Comparison of ENCODE assay signal across 33 cellular contexts in the genomic region with DNA sequence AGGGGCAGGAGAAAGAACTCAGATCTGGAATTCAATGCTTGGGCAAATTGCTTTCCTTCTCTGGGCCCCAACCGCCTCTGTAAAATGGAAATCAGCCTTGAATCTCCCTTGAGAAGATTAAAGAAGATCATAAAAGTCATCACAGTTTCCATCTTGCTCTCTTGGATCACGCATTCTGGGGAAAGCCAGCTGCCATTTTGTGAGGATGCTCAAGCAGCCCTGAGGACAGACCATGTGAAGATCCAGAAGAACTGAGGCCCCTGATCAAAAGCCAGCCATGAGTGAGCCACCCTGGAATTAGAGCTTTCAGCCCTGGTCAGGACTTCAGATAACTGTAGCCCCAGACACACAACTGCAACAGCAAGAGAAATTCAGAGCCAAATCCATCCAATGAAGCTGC.
"Had no signal": no experiment of that assay in that cellular context is flagged by ENCODE, and none has a peak within 500 bp of the region (broad histone marks: within the 10 kb centered on the region; RNA-seq: fewer than 3 reads in every experiment).

No MANE protein-coding gene starts in this region.

- H3K36me3 ChIP-seq: brain microvascular endothelial cell, MG63, Peyer's patch, SJSA1 had no signal

- H3K27me3 ChIP-seq: MG63, Peyer's patch had no signal

- H3K9me3 Mint-ChIP-seq: activated B cell treated with CpG ODN at 0.5 μM for 24 hours; activated naive CD8-positive, alpha-beta T cell treated with anti-CD3 and anti-CD28 coated beads, Interleukin-2, amount 50 U/mL, for 24 hours had no signal

- ATAC-seq: activated naive CD8-positive, alpha-beta T cell treated with anti-CD3 and anti-CD28 coated beads, Interleukin-2, amount 50 U/mL, for 24 hours; PC-3 had no signal

- DNase-seq: activated B cell treated with CpG ODN at 0.5 μM for 24 hours; activated CD4-positive, alpha-beta memory T cell treated with anti-CD3 and anti-CD28 coated beads for 36 hours; activated CD4-positive, alpha-beta T cell treated with anti-CD3 and anti-CD28 coated beads for 4 hours; activated CD4-positive, alpha-beta T cell treated with anti-CD3 and anti-CD28 coated beads, Interleukin-2, amount 50 U/mL, for 1 hour; activated CD4-positive, CD25-positive, alpha-beta regulatory T cell treated with anti-CD3 and anti-CD28 coated beads, Interleukin-2, amount 50 U/mL, for 72 hours; activated CD8-positive, alpha-beta memory T cell treated with anti-CD3 and anti-CD28 coated beads, Interleukin-2, amount 50 U/mL, for 4 hours; activated effector memory CD4-positive, alpha-beta T cell treated with Interleukin-2 at 50 U/mL for 16 hours; activated naive CD4-positive, alpha-beta T cell treated with anti-CD3 and anti-CD28 coated beads, Interleukin-2, amount 10 ng/mL, durations not matched to agents 7 days and 5 days; activated naive CD8-positive, alpha-beta T cell treated with anti-CD3 and anti-CD28 coated beads, Interleukin-2, amount 50 U/mL, for 24 hours; activated T-cell treated with anti-CD3 and anti-CD28 coated beads, Interleukin-2, amount 50 U/mL, for 48 hours; anterior cingulate cortex; brain microvascular endothelial cell; Kasumi-1; KG1; MG63; NCI-H1048; NCI-H1105 treated with DMSO at 0.1 percent for 48 hours; NCI-H1436; NCI-H1694 treated with DMSO at 0.1 percent for 48 hours; NCI-H2029; NCI-H345; NCI-H524 treated with DMSO at 0.1 percent for 48 hours; PC-3; Peyer's patch; RPMI8226; SHP77 treated with DMSO at 0.1 percent for 48 hours; SW 1271; T-helper 1 cell; T-helper 2 cell; T-helper 9 cell had no signal

- H3K9me3 ChIP-seq: SJSA1 had no signal

- H3K27ac ChIP-seq: brain microvascular endothelial cell, Peyer's patch, SJSA1, VCaP had no signal

- H3K27ac Mint-ChIP-seq: activated B cell treated with CpG ODN at 0.5 μM for 24 hours; activated CD4-positive, alpha-beta memory T cell treated with anti-CD3 and anti-CD28 coated beads for 36 hours; activated naive CD4-positive, alpha-beta T cell treated with anti-CD3 and anti-CD28 coated beads, Interleukin-2, amount 10 ng/mL, durations not matched to agents 7 days and 5 days; activated naive CD8-positive, alpha-beta T cell; activated naive CD8-positive, alpha-beta T cell treated with anti-CD3 and anti-CD28 coated beads, Interleukin-2, amount 50 U/mL, for 24 hours had no signal

- H3K36me3 Mint-ChIP-seq: activated CD4-positive, alpha-beta memory T cell treated with anti-CD3 and anti-CD28 coated beads for 36 hours; activated naive CD4-positive, alpha-beta T cell treated with anti-CD3 and anti-CD28 coated beads, Interleukin-2, amount 10 ng/mL, durations not matched to agents 7 days and 5 days; activated naive CD8-positive, alpha-beta T cell had no signal

- H3K4me3 Mint-ChIP-seq: activated B cell treated with CpG ODN at 0.5 μM for 24 hours; activated CD4-positive, alpha-beta memory T cell treated with anti-CD3 and anti-CD28 coated beads for 36 hours; activated naive CD4-positive, alpha-beta T cell treated with anti-CD3 and anti-CD28 coated beads, Interleukin-2, amount 10 ng/mL, durations not matched to agents 7 days and 5 days; activated naive CD8-positive, alpha-beta T cell; activated naive CD8-positive, alpha-beta T cell treated with anti-CD3 and anti-CD28 coated beads, Interleukin-2, amount 50 U/mL, for 24 hours had no signal

- H3K4me1 ChIP-seq: Peyer's patch, SJSA1 had no signal

- H3K4me3 ChIP-seq: MG63, Peyer's patch, SJSA1 had no signal

- H3K4me1 Mint-ChIP-seq: activated B cell treated with CpG ODN at 0.5 μM for 24 hours; activated naive CD4-positive, alpha-beta T cell treated with anti-CD3 and anti-CD28 coated beads, Interleukin-2, amount 10 ng/mL, durations not matched to agents 7 days and 5 days; activated naive CD8-positive, alpha-beta T cell treated with anti-CD3 and anti-CD28 coated beads, Interleukin-2, amount 50 U/mL, for 24 hours had no signal
